In genomic region chr10:49298990-49299815, GRCh38 we compare ENCODE assay signal across 15 cellular contexts. TPM values are rescaled to one million over a fixed set of nuclear protein-coding genes. Genes with fewer than 3 reads are reported as not detected.
DNase-seq lines count a peak whose midpoint lies in the region; ATAC-seq and TF ChIP-seq lines count a peak whose summit lies in the region.
"Had no signal": no experiment of that assay in that cellular context is flagged by ENCODE, and none has a peak within 500 bp of the region (broad histone marks: within the 10 kb centered on the region; RNA-seq: fewer than 3 reads in every experiment).

A gene with protein sequence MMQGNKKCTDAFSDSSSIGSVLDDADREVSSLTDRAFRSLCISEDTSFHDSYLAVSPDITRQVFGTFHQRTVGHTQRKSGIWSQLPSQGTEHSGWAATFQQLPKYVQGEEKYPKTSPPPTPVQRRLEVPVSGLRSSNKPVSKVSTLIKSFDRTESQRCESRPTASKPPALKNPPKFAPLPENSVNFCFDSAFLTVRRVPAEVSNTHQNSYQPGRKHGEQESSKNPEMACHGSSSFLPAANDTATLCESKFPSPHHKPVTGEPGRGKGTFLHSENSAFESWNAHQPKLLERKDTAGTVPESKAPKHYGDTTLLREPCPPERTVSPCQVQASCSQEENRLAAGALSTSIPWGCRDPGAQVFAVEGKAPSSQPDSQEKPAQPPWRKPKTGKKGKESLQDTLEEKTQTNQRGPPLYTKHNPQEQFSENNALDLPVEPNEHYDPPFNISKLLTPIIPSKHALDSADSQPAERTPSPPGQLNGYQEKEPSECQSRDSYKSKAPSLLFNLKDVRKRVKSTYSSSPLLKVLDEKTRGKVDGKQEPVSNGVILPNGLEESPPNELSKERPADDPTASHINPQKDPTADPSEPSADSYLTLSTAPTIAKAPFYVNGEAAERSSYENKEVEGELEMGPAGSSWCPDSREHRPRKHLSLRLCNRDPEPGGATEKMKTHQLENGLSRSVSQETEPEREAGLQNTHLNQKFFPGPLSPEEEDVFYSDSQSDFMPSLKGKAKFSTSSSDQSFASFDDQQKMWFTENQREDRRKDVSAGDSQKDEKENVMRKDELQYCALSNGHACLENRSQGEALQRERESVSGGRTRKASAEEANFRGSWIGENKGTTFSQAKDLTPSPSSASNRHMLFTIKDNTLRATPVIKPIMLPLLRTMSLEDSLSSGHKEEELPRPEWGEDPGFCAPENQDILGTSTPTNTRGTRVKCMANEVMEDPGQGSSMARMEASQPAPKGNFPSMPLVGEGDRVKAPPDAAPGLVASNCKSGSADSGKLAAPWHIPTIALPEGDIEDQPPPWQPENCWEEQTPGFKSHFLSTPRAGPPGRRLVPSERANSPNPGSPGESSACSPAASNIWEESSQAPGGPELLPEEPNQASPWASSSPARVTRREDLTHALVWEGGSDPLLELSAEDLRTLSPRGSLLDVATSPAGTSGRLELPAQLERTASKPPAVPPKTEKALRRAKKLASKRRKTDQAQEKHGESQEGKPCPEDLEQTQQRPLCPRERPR (N-terminal part only) (plus strand): TSS chr10:49299170. CDS start chr10:49322546, 23,376 bp downstream.

- H3K4me3 Mint-ChIP-seq in stimulated activated memory B cell treated with anti-CD40 and anti-IgM and Interleukin-4, amounts not matched to agents 10 μg/mL and 1 μg/mL and 100 μg/mL, for 72 hours, result no peak within 1 kb of the TSS
- H3K4me3 Mint-ChIP-seq: T-helper 1 cell treated with Interleukin-12 subunit alpha and Interleukin-12 subunit beta and Interleukin-4 antibody, amounts not matched to agents 30 μg/mL and 1 μg/mL, for 36 hours had no signal

- H3K27me3 Mint-ChIP-seq in stimulated activated memory B cell treated with anti-CD40 and anti-IgM and Interleukin-4, amounts not matched to agents 10 μg/mL and 1 μg/mL and 100 μg/mL, for 72 hours, result no peaks in the 10 kb centered on the region

- H3K9me3 ChIP-seq in ascending aorta, result no peaks in the 10 kb centered on the region
- H3K9me3 ChIP-seq: stomach had no signal

- intact Hi-C loops in ascending aorta (cut with DNase I), result no loop called here

- H3K4me1 Mint-ChIP-seq in stimulated activated memory B cell treated with anti-CD40 and anti-IgM and Interleukin-4, amounts not matched to agents 10 μg/mL and 1 μg/mL and 100 μg/mL, for 72 hours, result peaks cover 25% of the 10 kb centered on the region

- H3K9me3 Mint-ChIP-seq in stimulated activated memory B cell treated with anti-CD40 and anti-IgM and Interleukin-4, amounts not matched to agents 10 μg/mL and 1 μg/mL and 100 μg/mL, for 72 hours, result no peaks in the 10 kb centered on the region
- H3K9me3 Mint-ChIP-seq: T-helper 1 cell treated with Interleukin-12 subunit alpha and Interleukin-12 subunit beta and Interleukin-4 antibody, amounts not matched to agents 30 μg/mL and 1 μg/mL, for 36 hours had no signal

- no peaks in the 10 kb centered on the region for H3K27me3 ChIP-seq in ascending aorta

- H3K4me1 ChIP-seq in ascending aorta, result peaks cover 0 to 16% of the 10 kb centered on the region in 2 donors

- H3K36me3 ChIP-seq in ascending aorta, result no peaks in the 10 kb centered on the region
- H3K36me3 ChIP-seq: stomach had no signal

- H3K27ac Mint-ChIP-seq in stimulated activated memory B cell treated with anti-CD40 and anti-IgM and Interleukin-4, amounts not matched to agents 10 μg/mL and 1 μg/mL and 100 μg/mL, for 72 hours, result peak within 1 kb of the TSS; percentile 61
- H3K27ac Mint-ChIP-seq: T-helper 1 cell treated with Interleukin-12 subunit alpha and Interleukin-12 subunit beta and Interleukin-4 antibody, amounts not matched to agents 30 μg/mL and 1 μg/mL, for 36 hours had no signal

- no peak for ATAC-seq in stimulated activated memory B cell treated with anti-CD40 and anti-IgM and Interleukin-4, amounts not matched to agents 10 μg/mL and 1 μg/mL and 100 μg/mL, for 72 hours
- ATAC-seq in GM21390 (IDR thresholded peaks at IDR 0.05; ENCODE audit: unreplicated experiment), result no peak
- no peak for ATAC-seq in GM21381 (IDR thresholded peaks at IDR 0.05; ENCODE audit: unreplicated experiment)

- no peaks in the 10 kb centered on the region for H3K36me3 Mint-ChIP-seq in stimulated activated memory B cell treated with anti-CD40 and anti-IgM and Interleukin-4, amounts not matched to agents 10 μg/mL and 1 μg/mL and 100 μg/mL, for 72 hours

- peak within 1 kb of the TSS in 1 of 2 donors; percentile 49 for H3K4me3 ChIP-seq in ascending aorta
- H3K4me3 ChIP-seq: stomach had no signal

- peak; percentile 59 for DNase-seq in NCI-H1092 treated with DMSO at 0.1 percent for 48 hours (lab: John Stamatoyannopoulos, UW)
- DNase-seq in NCI-H1092 (lab: John Stamatoyannopoulos, UW), result no peak
- no peak for DNase-seq in ascending aorta (ENCODE audit: low spot score in 2 of 2)
- peak; percentile 9 for DNase-seq in iris pigment epithelial cell (ENCODE audit: low read depth)
- no peak for DNase-seq in NCI-H2107 treated with DMSO at 0.1 percent for 48 hours (lab: John Stamatoyannopoulos, UW; ENCODE audit: unreplicated experiment)
- DNase-seq: 8988T; activated CD4-positive, alpha-beta T cell treated with anti-CD3 and anti-CD28 coated beads, Interleukin-2, amount 50 U/mL, for 4 hours; activated effector memory CD4-positive, alpha-beta T cell treated with Interleukin-2 at 50 U/mL for 16 hours; central memory CD4-positive, alpha-beta T cell; stimulated activated CD4-positive, alpha-beta T cell treated with anti-CD3 and anti-CD28 coated beads, Interleukin-2, amount 100 ng/mL, for 48 hours; stomach had no signal

- no peak for TF ChIP-seq CTCF in ascending aorta (IDR thresholded peaks at IDR 0.05)

- H3K27ac ChIP-seq in ascending aorta, result peak within 1 kb of the TSS; percentile 58 to 73

RNA-seq across cellular contexts. Expression of the gene that starts here (rescaled TPM):
- not detected for total RNA-seq in ascending aorta

Comparison
In these comparisons a context has a peak if more than half of its experiments do, and no peak if none do; other contexts are left out.
1. DNase-seq: peak in NCI-H1092 treated with DMSO at 0.1 percent for 48 hours (single experiment) and iris pigment epithelial cell (single experiment); none in NCI-H1092 (single experiment), ascending aorta (0 of 2) and NCI-H2107 treated with DMSO at 0.1 percent for 48 hours (single experiment).